21 cellular contexts compared by ENCODE assay signal in the genomic region with DNA sequence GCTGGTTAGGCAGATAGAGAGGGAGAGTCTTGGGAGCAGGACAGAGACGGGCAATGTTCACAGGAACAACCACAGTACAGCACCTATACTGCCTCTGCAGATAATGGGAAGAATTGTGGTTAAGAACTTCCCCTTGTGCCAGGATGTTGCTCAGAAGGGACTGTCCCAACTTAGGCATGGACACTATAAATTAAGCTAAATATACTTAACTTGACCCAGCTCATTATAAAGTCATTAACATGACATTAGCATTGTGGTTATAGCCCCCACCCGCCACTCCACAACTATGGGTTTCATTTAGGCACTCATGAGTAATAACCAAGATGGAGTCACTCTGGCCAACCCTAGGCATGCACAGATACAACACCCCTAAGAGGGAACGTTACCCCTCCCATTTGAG.
"Had no signal": no experiment of that assay in that cellular context is flagged by ENCODE, and none has a peak within 500 bp of the region (broad histone marks: within the 10 kb centered on the region; RNA-seq: fewer than 3 reads in every experiment).

No MANE protein-coding gene starts in this region.

- H3K4me3 Mint-ChIP-seq: activated B cell treated with CpG ODN at 0.5 μM for 24 hours; activated T-cell treated with anti-CD3 and anti-CD28 coated beads, Interleukin-2, amount 50 U/mL, for 24 hours; brain; mesothelial cell of epicardium; naive thymus-derived CD8-positive, alpha-beta T cell; neural progenitor cell; T-helper 17 cell had no signal

- ATAC-seq: gastroesophageal sphincter; left ventricle myocardium superior; naive thymus-derived CD8-positive, alpha-beta T cell; right lobe of liver; T-helper 17 cell had no signal

- H3K27ac Mint-ChIP-seq: activated B cell treated with CpG ODN at 0.5 μM for 24 hours; activated T-cell treated with anti-CD3 and anti-CD28 coated beads, Interleukin-2, amount 50 U/mL, for 24 hours; activated T-helper 2 cell treated with anti-CD3 and anti-CD28 coated beads, Interferon-gamma antibody, Interleukin-2, Interleukin-4, amounts not matched to agents 10 μg/mL and 5 μg/mL and 100 μg/mL, durations not matched to agents 14 hours and 24 hours and 36 hours; brain; mesothelial cell of epicardium; naive thymus-derived CD8-positive, alpha-beta T cell; neural progenitor cell; T-helper 17 cell had no signal

- H3K27me3 Mint-ChIP-seq: activated B cell treated with CpG ODN at 0.5 μM for 24 hours; activated T-cell treated with anti-CD3 and anti-CD28 coated beads, Interleukin-2, amount 50 U/mL, for 24 hours; brain; naive thymus-derived CD8-positive, alpha-beta T cell; T-helper 17 cell had no signal

- DNase-seq: activated B cell treated with CpG ODN at 0.5 μM for 24 hours; activated CD4-positive, alpha-beta T cell treated with anti-CD3 and anti-CD28 coated beads for 4 hours; activated CD8-positive, alpha-beta memory T cell treated with anti-CD3 and anti-CD28 coated beads, Interleukin-2, amount 50 U/mL, for 4 hours; activated naive CD4-positive, alpha-beta T cell; activated T-cell treated with anti-CD3 and anti-CD28 coated beads, Interleukin-2, amount 50 U/mL, for 24 hours; aorta; head of caudate nucleus; hypothalamus; left ventricle myocardium superior; mammary epithelial cell; naive thymus-derived CD8-positive, alpha-beta T cell; posterior cingulate gyrus; right lobe of liver; stimulated activated naive CD4-positive, alpha-beta T cell; T-helper 17 cell; upper lobe of left lung had no signal

- H3K4me1 Mint-ChIP-seq: activated B cell treated with CpG ODN at 0.5 μM for 24 hours, mesothelial cell of epicardium, neural progenitor cell, T-helper 17 cell had no signal

- H3K9me3 Mint-ChIP-seq: neural progenitor cell had no signal

- H3K36me3 Mint-ChIP-seq: brain, mesothelial cell of epicardium, neural progenitor cell had no signal
